In the genomic region with DNA sequence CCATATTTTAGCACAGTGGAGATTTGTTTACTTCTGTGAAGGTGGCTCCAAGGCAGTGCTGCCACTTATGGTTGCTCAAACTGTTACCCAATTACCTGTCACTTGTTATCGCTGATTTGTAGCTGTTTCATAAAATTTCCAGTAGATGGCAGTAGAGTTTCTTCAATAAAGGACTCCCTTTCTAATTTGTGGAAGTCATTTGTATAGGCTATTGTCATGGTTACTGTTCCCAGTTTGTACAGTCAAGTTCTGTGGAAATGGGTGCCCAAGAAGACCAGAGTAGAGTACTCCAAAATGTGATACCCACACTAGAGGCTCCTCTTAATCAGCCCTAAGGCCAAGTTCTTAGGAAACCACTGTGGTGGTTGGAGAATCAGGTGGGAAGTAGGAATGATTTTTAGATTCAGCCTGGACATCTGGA, we compare ENCODE assay signal across 8 cellular contexts.
DNase-seq lines count a peak whose midpoint lies in the region; ATAC-seq and TF ChIP-seq lines count a peak whose summit lies in the region.

No MANE protein-coding gene starts in this region.

- no peaks in the 10 kb centered on the region for H3K36me3 Mint-ChIP-seq in activated naive CD4-positive, alpha-beta T cell treated with anti-CD3 and anti-CD28 coated beads, Interleukin-2, amount 50 U/mL, for 72 hours
- H3K36me3 Mint-ChIP-seq in nephron (ENCODE audit: low read depth) = no peaks in the 10 kb centered on the region

- no peaks in the 10 kb centered on the region for H3K36me3 ChIP-seq in esophagus squamous epithelium

- ATAC-seq in activated naive CD4-positive, alpha-beta T cell treated with anti-CD3 and anti-CD28 coated beads, Interleukin-2, amount 50 U/mL, for 72 hours = peak; percentile 28 to 63
- peak; percentile 76 for ATAC-seq in HG02678 (IDR thresholded peaks at IDR 0.05; ENCODE audit: unreplicated experiment)

- intact Hi-C loops in esophagus squamous epithelium (cut with DNase I) = no loop called here

- H3K4me1 ChIP-seq in esophagus squamous epithelium = peaks cover 0 to 18% (median 0%) of the 10 kb centered on the region in 3 donors

- no peak overlapping the region for H3K27ac Mint-ChIP-seq in activated naive CD4-positive, alpha-beta T cell treated with anti-CD3 and anti-CD28 coated beads, Interleukin-2, amount 50 U/mL, for 72 hours
- H3K27ac Mint-ChIP-seq in nephron = no peak overlapping the region

- 0% methylated on average over 1 of the region's 1 CpG for WGBS in esophagus squamous epithelium, 2 donors

- H3K9me3 ChIP-seq in esophagus squamous epithelium = no peaks in the 10 kb centered on the region

- no peak overlapping the region for H3K4me3 ChIP-seq in esophagus squamous epithelium

- H3K4me3 Mint-ChIP-seq in nephron = no peak overlapping the region

- no peaks in the 10 kb centered on the region for H3K27me3 ChIP-seq in esophagus squamous epithelium

- H3K27ac ChIP-seq in esophagus squamous epithelium = no peak overlapping the region

- no peaks in the 10 kb centered on the region for H3K9me3 Mint-ChIP-seq in activated naive CD4-positive, alpha-beta T cell treated with anti-CD3 and anti-CD28 coated beads, Interleukin-2, amount 50 U/mL, for 72 hours
- peaks cover under 1% of the 10 kb centered on the region for H3K9me3 Mint-ChIP-seq in nephron

- H3K4me1 Mint-ChIP-seq in nephron = peaks cover 12% of the 10 kb centered on the region

- DNase-seq in activated naive CD4-positive, alpha-beta T cell treated with anti-CD3 and anti-CD28 coated beads, Interleukin-2, amount 50 U/mL, for 72 hours (ENCODE audit: low spot score in 2 of 2) = peak in 1 of 2 donors; percentile 3
- no peak for DNase-seq in activated naive CD4-positive, alpha-beta T cell treated with anti-CD3 and anti-CD28 coated beads, Interleukin-2, amount 50 U/mL, for 16 hours
- DNase-seq in NCI-H128 (lab: John Stamatoyannopoulos, UW; ENCODE audit: unreplicated experiment) = peak; percentile 64
- peak; percentile 71 for DNase-seq in SK-N-DZ (ENCODE audit: low spot score)
- DNase-seq in esophagus squamous epithelium (lab: John Stamatoyannopoulos, UW) = no peak
- DNase-seq in activated naive CD4-positive, alpha-beta T cell (lab: John Stamatoyannopoulos, UW) = no peak

- H3K27me3 Mint-ChIP-seq in nephron (ENCODE audit: low read depth) = no peaks in the 10 kb centered on the region

- peak; percentile 35 to 86 (median 76) for TF ChIP-seq CTCF in esophagus squamous epithelium (IDR thresholded peaks at IDR 0.05)
- peak; percentile 68 to 81 (median 70) for TF ChIP-seq CTCF in nephron (IDR thresholded peaks at IDR 0.05; ENCODE audit: unreplicated experiment in 3 of 3)

- no peak for TF ChIP-seq POLR2A in esophagus squamous epithelium (IDR thresholded peaks at IDR 0.05)

Comparison
In these comparisons a context has a peak if more than half of its experiments do, and no peak if none do; other contexts are left out.
1. DNase-seq: peak in NCI-H128 (single experiment) and SK-N-DZ (single experiment); none in activated naive CD4-positive, alpha-beta T cell treated with anti-CD3 and anti-CD28 coated beads, Interleukin-2, amount 50 U/mL, for 16 hours (single experiment), esophagus squamous epithelium (single experiment) and activated naive CD4-positive, alpha-beta T cell (0 of 4).